In the genomic region with DNA sequence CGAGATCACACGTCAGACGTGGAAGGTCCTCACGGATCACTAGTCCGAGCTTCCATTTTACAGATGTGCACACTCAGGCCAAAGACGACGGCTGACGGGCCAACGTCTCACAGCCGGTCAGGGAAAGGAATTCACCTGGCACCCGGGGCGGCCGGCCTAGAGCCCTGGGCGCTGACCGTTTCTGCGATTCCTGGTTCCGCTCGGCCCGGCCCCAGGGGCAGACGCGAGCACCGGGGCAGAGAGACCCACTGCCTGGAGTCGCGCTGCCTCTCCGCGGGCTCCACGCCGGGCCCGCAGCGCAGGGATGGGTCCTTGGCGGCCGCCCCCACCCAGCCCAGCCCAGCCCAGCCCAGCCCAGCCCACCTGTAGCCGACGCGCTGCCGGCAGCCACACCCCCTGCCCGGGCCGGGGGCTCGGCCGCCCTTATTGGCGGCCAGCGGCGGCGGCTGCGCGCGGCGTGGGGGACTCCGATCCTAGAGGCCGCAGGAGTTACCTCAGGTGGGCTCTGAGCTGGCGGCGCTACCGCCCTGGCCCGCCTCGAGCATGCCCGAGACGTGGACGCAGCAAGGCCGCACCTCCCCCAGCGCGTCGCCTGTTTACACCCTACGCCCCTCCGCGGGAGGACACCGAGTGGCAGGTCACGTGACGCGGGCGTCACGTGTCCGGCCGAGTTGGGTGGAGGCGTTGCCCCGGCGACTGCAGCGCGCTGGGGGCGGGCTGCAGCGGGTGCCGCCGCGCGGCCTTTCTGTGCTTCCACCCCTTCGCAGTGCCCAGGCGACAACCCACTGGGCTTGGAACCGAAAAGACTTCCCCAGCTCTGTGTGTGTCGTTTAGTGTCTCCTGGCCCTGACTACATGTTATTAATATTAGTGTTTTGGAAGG, we compare ENCODE assay signal across 8 cellular contexts.
DNase-seq lines count a peak whose midpoint lies in the region; ATAC-seq and TF ChIP-seq lines count a peak whose summit lies in the region.

No MANE protein-coding gene starts in this region.

- H3K27ac ChIP-seq in layer of hippocampus (ENCODE audit: low read depth, low read length): peak overlapping the region; percentile 80

- H3K27ac Mint-ChIP-seq in chondrocyte (ENCODE audit: unreplicated experiment): peak overlapping the region; percentile 74

- peak; percentile 94 for ATAC-seq in GM19023 (IDR thresholded peaks at IDR 0.05; ENCODE audit: unreplicated experiment)
- peak; percentile 92 for ATAC-seq in HG03196 (IDR thresholded peaks at IDR 0.05; ENCODE audit: unreplicated experiment)

- no peaks in the 10 kb centered on the region for H3K27me3 ChIP-seq in layer of hippocampus (ENCODE audit: control insufficient read depth, insufficient read depth, low read length)

- TF ChIP-seq CTCF in AG10803 (conservative IDR thresholded peaks at IDR 0.05; ENCODE audit: low read length) (no peak), chondrocyte (IDR thresholded peaks at IDR 0.05) (peak; percentile 23)

- H3K4me3 ChIP-seq in AG10803 (ENCODE audit: low read length): peak overlapping the region; percentile 70

- H3K9me3 Mint-ChIP-seq in chondrocyte (ENCODE audit: low read depth): peaks cover 6% of the 10 kb centered on the region

- peaks cover 3% of the 10 kb centered on the region for H3K36me3 Mint-ChIP-seq in chondrocyte (ENCODE audit: low read depth)

- peak; percentile 91 for DNase-seq in AG10803 (ENCODE audit: low read depth)
- peak; percentile 79 for DNase-seq in NCI-H2227 treated with DMSO at 0.1 percent for 48 hours (lab: John Stamatoyannopoulos, UW)
- peak; percentile 80 for DNase-seq in activated CD4-positive, alpha-beta T cell treated with anti-CD3 and anti-CD28 coated beads for 1 hour
- DNase-seq in chondrocyte (ENCODE audit: low spot score): peak; percentile 96
- peak; percentile 70 to 83 (median 80) for DNase-seq in stimulated activated CD4-positive, alpha-beta T cell treated with anti-CD3 and anti-CD28 coated beads, Interleukin-1b, Interleukin-23, amount 100 ng/mL, for 24 hours (ENCODE audit: low read depth in 4 of 4, low spot score in 1 of 4)

- peaks cover 25% of the 10 kb centered on the region for H3K4me1 Mint-ChIP-seq in chondrocyte (ENCODE audit: low read depth)

- peak overlapping the region; percentile 84 for H3K4me3 Mint-ChIP-seq in chondrocyte (ENCODE audit: unreplicated experiment)

- no peaks in the 10 kb centered on the region for H3K27me3 Mint-ChIP-seq in chondrocyte (ENCODE audit: low read depth)

Comparison
In these comparisons a context has a peak if more than half of its experiments do, and no peak if none do; other contexts are left out.
1. Peak in every context shown above with its lines: DNase-seq, ATAC-seq, H3K4me3 ChIP-seq and H3K27ac ChIP-seq.